Comparison of ENCODE assay signal across 35 cellular contexts in genomic region chr20:23482138-23482537, GRCh38. TPM values are rescaled to one million over a fixed set of nuclear protein-coding genes. Genes with fewer than 3 reads are reported as not detected.
"Had no signal": no experiment of that assay in that cellular context is flagged by ENCODE, and none has a peak within 500 bp of the region (broad histone marks: within the 10 kb centered on the region; RNA-seq: fewer than 3 reads in every experiment).

No MANE protein-coding gene starts in this region.

- H3K27me3 ChIP-seq: colonic mucosa, esophagus squamous epithelium, gastrocnemius medialis, heart right ventricle, left lung had no signal

- H3K27ac ChIP-seq: colonic mucosa, epithelial cell of prostate, esophagus squamous epithelium, gastrocnemius medialis, heart right ventricle, left lung, lower lobe of right lung had no signal

- ATAC-seq: effector memory CD8-positive, alpha-beta T cell; esophagus mucosa; gastrocnemius medialis; heart right ventricle; left cardiac atrium; left lung; left ventricle myocardium superior; lower lobe of right lung; mucosa of descending colon; naive thymus-derived CD8-positive, alpha-beta T cell had no signal

- DNase-seq: colonic mucosa; cortex of kidney; effector CD8-positive, alpha-beta T cell; effector memory CD8-positive, alpha-beta T cell; endodermal cell; erythroblast; esophagus squamous epithelium; foreskin fibroblast; foreskin melanocyte; gastrocnemius medialis; glutamatergic neuron; head of caudate nucleus; heart right ventricle; hippocampal formation; immature natural killer cell; left cardiac atrium; left lung; left ventricle myocardium superior; lower lobe of right lung; mesenchymal stem cell; mucosa of descending colon; naive B cell; naive thymus-derived CD8-positive, alpha-beta T cell had no signal

- H3K4me1 ChIP-seq: colonic mucosa, gastrocnemius medialis, heart right ventricle, left lung, lower lobe of right lung had no signal

- H3K4me3 ChIP-seq: colonic mucosa, esophagus squamous epithelium, gastrocnemius medialis, heart right ventricle, left lung, lower lobe of right lung, mucosa of descending colon had no signal

- H3K36me3 ChIP-seq: colonic mucosa, esophagus squamous epithelium, gastrocnemius medialis, heart right ventricle, left lung, lower lobe of right lung had no signal

- FAIRE-seq: endometrium, keratinocyte had no signal

- H3K9me3 ChIP-seq: colonic mucosa, esophagus squamous epithelium, gastrocnemius medialis, lower lobe of right lung, mucosa of descending colon had no signal

RNA-seq across cellular contexts. Expression of gene CST8, which starts 8.8 kb away (rescaled TPM):
- total RNA-seq: colonic mucosa; dermis microvascular lymphatic vessel endothelial cell; endodermal cell; esophagus mucosa; esophagus squamous epithelium; gastrocnemius medialis; glomerular endothelial cell; heart right ventricle; kidney epithelial cell; left cardiac atrium; left lung; left ventricle myocardium superior; lower leg skin; lower lobe of right lung; lung microvascular endothelial cell; mesenteric fat pad; mesothelial cell of epicardium; mucosa of descending colon; myocyte; naive thymus-derived CD8-positive, alpha-beta T cell had no signal
- polyA plus RNA-seq: heart right ventricle; immature natural killer cell; keratinocyte; naive thymus-derived CD8-positive, alpha-beta T cell had no signal

RNA-seq across cellular contexts. Expression of gene CST11, which starts 29.5 kb away (rescaled TPM):
- total RNA-seq: colonic mucosa; dermis microvascular lymphatic vessel endothelial cell; esophagus mucosa; esophagus squamous epithelium; gastrocnemius medialis; glomerular endothelial cell; heart right ventricle; kidney epithelial cell; left cardiac atrium; left lung; left ventricle myocardium superior; lower leg skin; lower lobe of right lung; lung microvascular endothelial cell; mesothelial cell of epicardium; mucosa of descending colon; myocyte; naive thymus-derived CD8-positive, alpha-beta T cell had no signal
- polyA plus RNA-seq: heart right ventricle; immature natural killer cell; keratinocyte; naive thymus-derived CD8-positive, alpha-beta T cell had no signal

RNA-seq across cellular contexts. Expression of gene CSTL1, which starts 42.7 kb away (rescaled TPM):
- total RNA-seq: colonic mucosa; dermis microvascular lymphatic vessel endothelial cell; endodermal cell; esophagus mucosa; esophagus squamous epithelium; gastrocnemius medialis; glomerular endothelial cell; heart right ventricle; kidney epithelial cell; left cardiac atrium; left lung; left ventricle myocardium superior; lower leg skin; lower lobe of right lung; lung microvascular endothelial cell; mesenteric fat pad; mesothelial cell of epicardium; mucosa of descending colon; myocyte; naive thymus-derived CD8-positive, alpha-beta T cell had no signal
- polyA plus RNA-seq: heart right ventricle; immature natural killer cell; keratinocyte; naive thymus-derived CD8-positive, alpha-beta T cell had no signal
